1 cellular context compared by ENCODE assay signal in genomic region chr5:172142709-172143215, GRCh38.
TF ChIP-seq lines count a peak whose summit lies in the region.

No MANE protein-coding gene starts in this region.

TF ChIP-seq in GM23338, 12 proteins besides CTCF, POLR2A, EP300 and RAD21:
- TF ChIP-seq REST (IDR thresholded peaks at IDR 0.05; ENCODE audit: unreplicated experiment) (no peak), EZH2phosphoT487 (IDR thresholded peaks at IDR 0.05; ENCODE audit: unreplicated experiment) (no peak), POLR2AphosphoS5 (IDR thresholded peaks at IDR 0.05; ENCODE audit: low read depth) (no peak), ZNF114 (CRISPR knock-in tag; IDR thresholded peaks at IDR 0.05) (no peak)
